ENCODE assay signal across 22 cellular contexts in genomic region chr1:192766009-192766625, GRCh38. TPM values are rescaled to one million over a fixed set of nuclear protein-coding genes. Genes with fewer than 3 reads are reported as not detected.
DNase-seq lines count a peak whose midpoint lies in the region; ATAC-seq, FAIRE-seq and TF ChIP-seq lines count a peak whose summit lies in the region.
"Had no signal": no experiment of that assay in that cellular context is flagged by ENCODE, and none has a peak within 500 bp of the region (broad histone marks: within the 10 kb centered on the region; RNA-seq: fewer than 3 reads in every experiment).

No MANE protein-coding gene starts in this region.

- no peaks in the 10 kb centered on the region for H3K36me3 ChIP-seq in astrocyte (ENCODE audit: insufficient read depth, low read length)
- no peaks in the 10 kb centered on the region for H3K36me3 ChIP-seq in left lung
- no peaks in the 10 kb centered on the region for H3K36me3 ChIP-seq in gastrocnemius medialis
- H3K36me3 ChIP-seq: heart left ventricle, neural progenitor cell, right atrium auricular region had no signal

- DNase-seq in DMS 273 (lab: John Stamatoyannopoulos, UW; ENCODE audit: unreplicated experiment) (peak; percentile 57), NCI-H524 (lab: John Stamatoyannopoulos, UW) (peak; percentile 47 to 87), astrocyte (ENCODE audit: low read depth) (peak; percentile 14), left lung (no peak), gastrocnemius medialis (no peak), mucosa of gallbladder (ENCODE audit: low spot score) (no peak)
- DNase-seq: activated CD4-positive, CD25-positive, alpha-beta regulatory T cell; AML-193; aorta; heart left ventricle; islet precursor cell; NCI-H1694; stimulated activated CD4-positive, alpha-beta T cell treated with anti-CD3 and anti-CD28 coated beads, Interleukin-2, amount 100 ng/mL, for 24 hours; substantia nigra; SW 1271 had no signal

- TF ChIP-seq CTCF in astrocyte (IDR thresholded peaks at IDR 0.05; ENCODE audit: insufficient read depth, low read depth, low read length), result no peak
- TF ChIP-seq CTCF in left lung (IDR thresholded peaks at IDR 0.05), result no peak
- TF ChIP-seq CTCF in gastrocnemius medialis (IDR thresholded peaks at IDR 0.05 in 4 of 5, conservative IDR thresholded peaks at IDR 0.05 in 1 of 5), result no peak

- no peak for FAIRE-seq in astrocyte (lab: Jason Lieb, UNC)

- no peak overlapping the region for H3K27ac ChIP-seq in astrocyte (ENCODE audit: low read depth, low read length)
- no peak overlapping the region for H3K27ac ChIP-seq in left lung
- H3K27ac ChIP-seq in gastrocnemius medialis, result no peak overlapping the region
- H3K27ac ChIP-seq: coronary artery, heart left ventricle, neural progenitor cell, right atrium auricular region had no signal

- H3K4me3 ChIP-seq in astrocyte (ENCODE audit: insufficient read depth, low read depth, low read length) (no peak overlapping the region), left lung (no peak overlapping the region), gastrocnemius medialis (no peak overlapping the region)
- H3K4me3 ChIP-seq: coronary artery, heart left ventricle, neural progenitor cell, right atrium auricular region had no signal

- H3K27me3 Mint-ChIP-seq in astrocyte (ENCODE audit: low read depth, unreplicated experiment), result no peaks in the 10 kb centered on the region

- peaks cover 30% of the 10 kb centered on the region for H3K4me1 Mint-ChIP-seq in astrocyte (ENCODE audit: low read depth, unreplicated experiment)
- H3K4me1 Mint-ChIP-seq: activated T-helper 17 cell treated with anti-CD3 and anti-CD28 coated beads, Interleukin-2, amount 50 U/mL, for 72 hours; neural progenitor cell had no signal

- H2AFZ ChIP-seq in astrocyte (ENCODE audit: low read depth, low read length), result no peak overlapping the region

- no peak overlapping the region for H3K27ac Mint-ChIP-seq in astrocyte (ENCODE audit: unreplicated experiment)
- H3K27ac Mint-ChIP-seq: activated T-helper 17 cell treated with anti-CD3 and anti-CD28 coated beads, Interleukin-2, amount 50 U/mL, for 72 hours; H9; neural progenitor cell had no signal

- H3K9ac ChIP-seq in astrocyte (ENCODE audit: low read length), result no peak overlapping the region
- H3K9ac ChIP-seq: neural progenitor cell had no signal

- no peaks in the 10 kb centered on the region for H3K79me2 ChIP-seq in astrocyte (ENCODE audit: insufficient read depth, low read length)

- intact Hi-C loops in left lung (cut with DNase I) (no loop called here), gastrocnemius medialis (cut with DNase I; ENCODE audit: low total_unique reads) (no loop called here)

- no peak for TF ChIP-seq POLR2A in gastrocnemius medialis (IDR thresholded peaks at IDR 0.05)

- no peak overlapping the region for H3K4me2 ChIP-seq in astrocyte (ENCODE audit: low read length)
- H3K4me2 ChIP-seq: neural progenitor cell had no signal

- peak; percentile 52 for ATAC-seq in left lung
- ATAC-seq in HG03354 (IDR thresholded peaks at IDR 0.05; ENCODE audit: poor library complexity, severe bottlenecking, unreplicated experiment), result no peak
- ATAC-seq in gastrocnemius medialis, result no peak
- no peak for ATAC-seq in GM19467 (IDR thresholded peaks at IDR 0.05; ENCODE audit: unreplicated experiment)
- ATAC-seq: activated T-helper 17 cell treated with anti-CD3 and anti-CD28 coated beads, Interleukin-2, amount 50 U/mL, for 72 hours; heart left ventricle had no signal

- H3K9me3 Mint-ChIP-seq in astrocyte (ENCODE audit: unreplicated experiment), result no peaks in the 10 kb centered on the region
- H3K9me3 Mint-ChIP-seq: H9, neural progenitor cell had no signal

- H3K9me3 ChIP-seq in astrocyte (ENCODE audit: insufficient read depth, low read depth, low read length), result no peaks in the 10 kb centered on the region
- H3K9me3 ChIP-seq in left lung, result no peaks in the 10 kb centered on the region
- H3K9me3 ChIP-seq in gastrocnemius medialis, result no peaks in the 10 kb centered on the region
- H3K9me3 ChIP-seq: heart left ventricle, right atrium auricular region had no signal

- no peaks in the 10 kb centered on the region for H3K36me3 Mint-ChIP-seq in astrocyte (ENCODE audit: low read depth, unreplicated experiment)
- H3K36me3 Mint-ChIP-seq: neural progenitor cell had no signal

- peaks cover 9% of the 10 kb centered on the region for H3K4me1 ChIP-seq in astrocyte (ENCODE audit: insufficient read depth, low read length)
- H3K4me1 ChIP-seq in left lung, result no peaks in the 10 kb centered on the region
- no peaks in the 10 kb centered on the region for H3K4me1 ChIP-seq in gastrocnemius medialis
- H3K4me1 ChIP-seq: neural progenitor cell had no signal

- H3K4me3 Mint-ChIP-seq in astrocyte (ENCODE audit: unreplicated experiment), result no peak overlapping the region
- H3K4me3 Mint-ChIP-seq: activated T-helper 17 cell treated with anti-CD3 and anti-CD28 coated beads, Interleukin-2, amount 50 U/mL, for 72 hours; H9; neural progenitor cell had no signal

- no peaks in the 10 kb centered on the region for H4K20me1 ChIP-seq in astrocyte (ENCODE audit: insufficient read depth, low read length)

- in situ Hi-C loops in gastrocnemius medialis (cut with MboI; ENCODE audit: low sequenced_read_pairs in 4 of 4), result no loop called here

- H3K27me3 ChIP-seq in astrocyte (ENCODE audit: insufficient read depth, low read length) (no peaks in the 10 kb centered on the region), left lung (no peaks in the 10 kb centered on the region), gastrocnemius medialis (no peaks in the 10 kb centered on the region)
- H3K27me3 ChIP-seq: heart left ventricle, neural progenitor cell, right atrium auricular region had no signal

RNA-seq across cellular contexts. Expression of gene RGS2, which starts 42.7 kb away (rescaled TPM):
- total RNA-seq in astrocyte, result 10.5 and 13.8 TPM in 2 replicates
- 10 to 100 TPM; 35.3 to 41.5 TPM for total RNA-seq in left lung
- 10 to 100 TPM in 1 of 4 donors, 1 to 10 TPM in 3; 1.2 to 14.6 (median 5.8) TPM for total RNA-seq in gastrocnemius medialis
- total RNA-seq in mucosa of gallbladder, result 59.7 TPM

Comparison
In these comparisons a context has a peak if more than half of its experiments do, and no peak if none do; other contexts are left out.
1. DNase-seq: peak in DMS 273 (single experiment), NCI-H524 (2 of 2) and astrocyte (single experiment); none in left lung (0 of 2), gastrocnemius medialis (0 of 2) and mucosa of gallbladder (single experiment).